In the genomic region with DNA sequence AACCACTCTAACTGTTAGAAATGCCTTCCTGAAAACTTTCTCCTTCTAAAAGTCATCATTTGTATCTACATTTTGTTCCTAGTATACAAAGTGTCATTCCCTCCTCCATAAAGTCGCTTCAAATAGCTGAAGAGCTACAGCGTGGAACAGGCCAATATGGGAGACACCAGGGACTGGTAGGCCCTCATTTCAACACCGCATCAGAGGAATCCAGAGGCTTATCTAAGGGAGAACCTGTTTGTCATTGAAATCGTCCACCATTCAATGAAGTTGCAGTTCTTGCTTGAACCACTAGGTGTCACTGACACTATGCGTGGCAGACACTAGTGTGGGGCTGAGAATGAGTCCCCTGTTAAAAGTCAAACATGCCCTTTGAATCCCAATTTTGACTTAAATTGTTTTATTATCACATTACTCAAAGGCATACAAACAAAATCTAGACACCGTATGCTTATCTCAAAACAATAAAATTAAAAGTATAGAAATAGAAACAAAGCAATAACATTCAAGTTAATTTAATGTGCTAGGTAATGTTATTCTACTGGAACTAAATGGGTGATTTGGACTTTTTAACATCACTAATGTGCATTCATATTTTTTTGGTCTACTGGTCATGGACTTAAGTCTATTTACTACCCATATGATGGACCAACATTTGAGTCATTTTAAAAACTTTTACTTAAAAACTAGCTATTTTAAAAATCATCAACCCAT, we compare ENCODE assay signal across 8 cellular contexts.
A peak's percentile ranks its signal among the peaks of the same experiment; 100 is the strongest.
DNase-seq lines count a peak whose midpoint lies in the region; ATAC-seq and TF ChIP-seq lines count a peak whose summit lies in the region.

No MANE protein-coding gene starts in this region.

- CTCF ChIA-PET in Calu3 (lab: Charles Lee) = interaction anchor here (0.6 to 1.8 kb wide), 2 partner anchors 114 to 576 kb away, joined by 4 to 7 read pairs; no protein-coding TSS in a partner anchor
- CTCF ChIA-PET in activated naive CD4-positive, alpha-beta T cell treated with anti-CD3 and anti-CD28 coated beads for 36 hours (lab: Charles Lee) = interaction anchor here (0.5 to 2.9 kb wide), 16 partner anchors 10 to 136 kb away, joined by 3 to 19 read pairs (median 4); no protein-coding TSS in a partner anchor

- H3K9me3 ChIP-seq in trophoblast cell (ENCODE audit: insufficient read depth, low read depth, low read length) = no peaks in the 10 kb centered on the region

- no peaks in the 10 kb centered on the region for H3K36me3 ChIP-seq in GM23338 (ENCODE audit: insufficient read depth)
- H3K36me3 ChIP-seq in trophoblast cell (ENCODE audit: control insufficient read depth in 1 of 2, insufficient read depth in 2 of 2, low read length in 2 of 2) = no peaks in the 10 kb centered on the region

- H2BK5ac ChIP-seq in trophoblast cell (ENCODE audit: low read depth, low read length, poor library complexity) = no peak overlapping the region

- H3K27me3 Mint-ChIP-seq in Calu3 (ENCODE audit: unreplicated experiment) (peaks cover 11% of the 10 kb centered on the region), GM23338 (ENCODE audit: insufficient read depth, low read depth, poor library complexity) (peaks cover 8% of the 10 kb centered on the region)
- peaks cover 8% of the 10 kb centered on the region for H3K27me3 Mint-ChIP-seq in activated naive CD4-positive, alpha-beta T cell treated with anti-CD3 and anti-CD28 coated beads for 36 hours (ENCODE audit: low read depth)

- H3K23ac ChIP-seq in trophoblast cell (ENCODE audit: low read length) = no peak overlapping the region

- TF ChIP-seq CTCF in Calu3 (IDR thresholded peaks at IDR 0.05; ENCODE audit: unreplicated experiment) = peak; percentile 91
- peak; percentile 80 to 90 for TF ChIP-seq CTCF in GM23338 (conservative IDR thresholded peaks at IDR 0.05; ENCODE audit: low read depth in 2 of 2)

- no peaks in the 10 kb centered on the region for H3F3A ChIP-seq in GM23338 (replicated peaks; ENCODE audit: low read depth)

- H3K27ac ChIP-seq in GM23338 (ENCODE audit: low read depth) = no peak overlapping the region
- H3K27ac ChIP-seq in trophoblast cell (ENCODE audit: low read depth, low read length) = no peak overlapping the region

- H3K4me3 ChIP-seq in GM23338 (no peak overlapping the region), trophoblast cell (ENCODE audit: low read depth, low read length) (no peak overlapping the region)

- H3K4me1 ChIP-seq in GM23338 (ENCODE audit: insufficient read depth) = peaks cover 3% of the 10 kb centered on the region
- H3K4me1 ChIP-seq in trophoblast cell (ENCODE audit: control insufficient read depth in 1 of 2, insufficient read depth in 2 of 2, low read length in 2 of 2) = peaks cover 0 to 1% of the 10 kb centered on the region in 2 experiments

- H3K9me2 ChIP-seq in GM23338 (ENCODE audit: insufficient read depth) = no peaks in the 10 kb centered on the region

- H3K9ac ChIP-seq in trophoblast cell (ENCODE audit: low read length) = no peak overlapping the region

- H3K4me3 Mint-ChIP-seq in Calu3 (ENCODE audit: low read depth, unreplicated experiment) (no peak overlapping the region), GM23338 (no peak overlapping the region)
- H3K4me3 Mint-ChIP-seq in activated naive CD4-positive, alpha-beta T cell treated with anti-CD3 and anti-CD28 coated beads for 36 hours = no peak overlapping the region

- ATAC-seq in GM23338 (peak; percentile 89), GM19397 (IDR thresholded peaks at IDR 0.05; ENCODE audit: unreplicated experiment) (no peak), GM21526 (IDR thresholded peaks at IDR 0.05; ENCODE audit: low FRiP score, unreplicated experiment) (no peak)

- no peaks in the 10 kb centered on the region for H4K20me1 ChIP-seq in GM23338 (replicated peaks; ENCODE audit: insufficient read depth)

- H2BK120ac ChIP-seq in trophoblast cell (ENCODE audit: insufficient read depth, low read length, poor library complexity) = no peak overlapping the region

- H4K8ac ChIP-seq in trophoblast cell (ENCODE audit: low read depth, low read length) = no peak overlapping the region

- no peaks in the 10 kb centered on the region for H3K79me1 ChIP-seq in trophoblast cell (ENCODE audit: low read length)

- no peak overlapping the region for H3K14ac ChIP-seq in trophoblast cell (ENCODE audit: low read length)

- H3K79me2 ChIP-seq in GM23338 (replicated peaks; ENCODE audit: insufficient read depth) (no peaks in the 10 kb centered on the region), trophoblast cell (ENCODE audit: control insufficient read depth, insufficient read depth, low read length, poor library complexity) (no peaks in the 10 kb centered on the region)

- H3K27me3 ChIP-seq in GM23338 (ENCODE audit: insufficient read depth) (no peaks in the 10 kb centered on the region), trophoblast cell (ENCODE audit: insufficient read depth, low read length) (no peaks in the 10 kb centered on the region)

- H3K18ac ChIP-seq in trophoblast cell (ENCODE audit: low read length) = no peak overlapping the region

- no peak overlapping the region for H2AK5ac ChIP-seq in trophoblast cell (ENCODE audit: low read length)

- H2BK12ac ChIP-seq in trophoblast cell (ENCODE audit: low read length) = no peak overlapping the region

- H4K12ac ChIP-seq in trophoblast cell (ENCODE audit: low read depth, low read length) = no peak overlapping the region

- no TSS peak for BruUV-seq in Calu3 (replicated peaks; lab: Mats Ljungman, UMichigan)

- H3K27ac Mint-ChIP-seq in Calu3 (ENCODE audit: unreplicated experiment) = no peak overlapping the region
- H3K27ac Mint-ChIP-seq in GM23338 = no peak overlapping the region
- no peak overlapping the region for H3K27ac Mint-ChIP-seq in activated naive CD4-positive, alpha-beta T cell treated with anti-CD3 and anti-CD28 coated beads for 36 hours

- no peaks in the 10 kb centered on the region for H3K36me3 Mint-ChIP-seq in Calu3 (ENCODE audit: insufficient read depth, unreplicated experiment)
- H3K36me3 Mint-ChIP-seq in GM23338 (ENCODE audit: low read depth) = no peaks in the 10 kb centered on the region
- no peaks in the 10 kb centered on the region for H3K36me3 Mint-ChIP-seq in activated naive CD4-positive, alpha-beta T cell treated with anti-CD3 and anti-CD28 coated beads for 36 hours (ENCODE audit: low read depth)

- DNase-seq in Calu3 = peak; percentile 74
- DNase-seq in GM23338 (ENCODE audit: low spot score) = peak; percentile 85
- DNase-seq in NCI-H526 (lab: John Stamatoyannopoulos, UW) = peak; percentile 79 to 89
- DNase-seq in activated naive CD4-positive, alpha-beta T cell treated with anti-CD3 and anti-CD28 coated beads for 36 hours = peak; percentile 58
- peak in 28 of 42 donors; percentile 14 to 80 (median 45) for DNase-seq in head of caudate nucleus
- DNase-seq in trophoblast cell = peak; percentile 85 to 97

- no peaks in the 10 kb centered on the region for H3K4me1 Mint-ChIP-seq in Calu3 (ENCODE audit: low read depth, unreplicated experiment)
- H3K4me1 Mint-ChIP-seq in GM23338 = peaks cover 5% of the 10 kb centered on the region; the same call in 2 of the 3 replicates
- no peaks in the 10 kb centered on the region for H3K4me1 Mint-ChIP-seq in activated naive CD4-positive, alpha-beta T cell treated with anti-CD3 and anti-CD28 coated beads for 36 hours (ENCODE audit: low read depth)

- H4K91ac ChIP-seq in trophoblast cell (ENCODE audit: low read depth, low read length) = no peak overlapping the region

- H3K4me2 ChIP-seq in GM23338 = no peak overlapping the region
- H3K4me2 ChIP-seq in trophoblast cell (ENCODE audit: low read length) = no peak overlapping the region

- intact Hi-C loops in Calu3 (cut with micrococcal nuclease; ENCODE audit: unreplicated experiment) = loop anchor here (2.0 to 10.0 kb wide), 3 partner anchors 173 to 583 kb away; no protein-coding TSS in a partner anchor
- intact Hi-C loops in activated naive CD4-positive, alpha-beta T cell treated with anti-CD3 and anti-CD28 coated beads for 36 hours (cut with micrococcal nuclease) = loop anchor here (1.0 to 10.0 kb wide), 2 partner anchors 120 to 755 kb away; a partner anchor contains a TSS
- intact Hi-C loops in head of caudate nucleus (cut with DNase I) = no loop called here

- H3K9me3 Mint-ChIP-seq in Calu3 (ENCODE audit: low read depth, unreplicated experiment) (no peaks in the 10 kb centered on the region), GM23338 (no peaks in the 10 kb centered on the region; the same call in 2 of the 3 replicates)
- H3K9me3 Mint-ChIP-seq in activated naive CD4-positive, alpha-beta T cell treated with anti-CD3 and anti-CD28 coated beads for 36 hours = no peaks in the 10 kb centered on the region

- no peak overlapping the region for H2AFZ ChIP-seq in GM23338
- H2AFZ ChIP-seq in trophoblast cell (ENCODE audit: insufficient read depth, low read length, poor library complexity) = no peak overlapping the region

- no CpG with 5 or more reads among the region's 6 CpGs for WGBS in trophoblast cell (ENCODE audit: extremely low coverage, insufficient coverage, insufficient read length)

- no peak overlapping the region for H3K4ac ChIP-seq in trophoblast cell (ENCODE audit: low read depth, low read length)

TF ChIP-seq in GM23338, 12 proteins besides CTCF, POLR2A, EP300 and RAD21 (continues in another document):
- TF ChIP-seq, protein P1, sequence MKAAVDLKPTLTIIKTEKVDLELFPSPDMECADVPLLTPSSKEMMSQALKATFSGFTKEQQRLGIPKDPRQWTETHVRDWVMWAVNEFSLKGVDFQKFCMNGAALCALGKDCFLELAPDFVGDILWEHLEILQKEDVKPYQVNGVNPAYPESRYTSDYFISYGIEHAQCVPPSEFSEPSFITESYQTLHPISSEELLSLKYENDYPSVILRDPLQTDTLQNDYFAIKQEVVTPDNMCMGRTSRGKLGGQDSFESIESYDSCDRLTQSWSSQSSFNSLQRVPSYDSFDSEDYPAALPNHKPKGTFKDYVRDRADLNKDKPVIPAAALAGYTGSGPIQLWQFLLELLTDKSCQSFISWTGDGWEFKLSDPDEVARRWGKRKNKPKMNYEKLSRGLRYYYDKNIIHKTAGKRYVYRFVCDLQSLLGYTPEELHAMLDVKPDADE (IDR thresholded peaks at IDR 0.05) = no peak
- TF ChIP-seq ZNF331 (CRISPR knock-in tag; IDR thresholded peaks at IDR 0.05; ENCODE audit: low read depth) = no peak
